In the genomic region with DNA sequence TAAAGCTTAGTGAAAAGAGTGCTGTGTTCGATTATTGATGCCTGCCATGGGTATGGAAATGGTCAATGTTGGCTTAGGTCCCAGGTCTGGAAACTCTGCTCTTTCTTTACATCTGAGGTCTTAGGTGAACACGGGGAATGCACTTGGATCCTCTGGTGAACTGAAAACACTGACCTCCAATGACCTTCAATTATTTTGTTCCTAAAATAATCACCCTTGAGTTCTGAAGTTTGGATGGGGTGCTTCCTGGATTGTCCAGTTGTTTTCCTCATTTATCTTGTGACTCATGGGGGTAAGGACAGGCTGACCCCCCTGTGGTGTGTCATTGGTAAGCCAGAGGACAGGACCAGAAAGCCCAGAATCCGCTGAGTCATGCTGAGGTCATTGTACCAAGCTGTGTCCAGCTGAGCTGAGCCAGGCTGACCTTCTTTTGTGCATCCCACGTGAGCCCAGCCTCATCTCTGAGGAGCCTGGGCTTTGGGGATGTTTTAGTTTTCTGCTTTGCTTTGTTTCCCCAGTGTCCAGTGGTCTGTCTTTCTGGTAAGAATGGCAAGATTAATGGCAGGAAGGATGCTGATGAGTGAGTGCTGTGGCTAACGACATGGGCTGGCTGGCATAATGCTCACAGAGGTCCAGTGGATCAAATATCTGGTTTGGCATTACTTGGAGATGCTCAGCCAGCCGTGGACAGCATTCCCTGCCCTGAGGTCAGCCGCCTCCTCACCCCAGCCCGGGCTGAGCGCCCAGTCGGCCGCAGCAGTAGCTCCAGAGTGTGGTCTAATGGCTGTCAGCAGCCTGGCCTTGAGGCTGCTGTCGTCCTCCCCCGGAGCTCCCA, we compare ENCODE assay signal across 8 cellular contexts. TPM values are rescaled to one million over a fixed set of nuclear protein-coding genes. Genes with fewer than 3 reads are reported as not detected.
DNase-seq lines count a peak whose midpoint lies in the region; ATAC-seq and TF ChIP-seq lines count a peak whose summit lies in the region.

No MANE protein-coding gene starts in this region.

- peaks cover 16% of the 10 kb centered on the region for H3K4me1 Mint-ChIP-seq in activated CD8-positive, alpha-beta memory T cell treated with anti-CD3 and anti-CD28 coated beads, Interleukin-2, amount 10 ng/mL, durations not matched to agents 7 days and 5 days

- DNase-seq in activated CD8-positive, alpha-beta memory T cell treated with anti-CD3 and anti-CD28 coated beads for 24 hours, result peak; percentile 38
- no peak for DNase-seq in activated CD8-positive, alpha-beta memory T cell treated with anti-CD3 and anti-CD28 coated beads, Interleukin-2, amount 10 ng/mL, durations not matched to agents 7 days and 5 days
- DNase-seq in astrocyte of the spinal cord (ENCODE audit: low read depth, low spot score) (peak; percentile 95), hippocampal formation (lab: John Stamatoyannopoulos, UW) (peak; percentile 76 to 83), skeletal muscle cell (ENCODE audit: low read depth) (peak; percentile 90), DMS114 treated with DMSO at 0.1 percent for 48 hours (lab: John Stamatoyannopoulos, UW; ENCODE audit: unreplicated experiment) (no peak), HuH-7.5 (ENCODE audit: low spot score) (no peak)

- no peaks in the 10 kb centered on the region for H3K9me3 Mint-ChIP-seq in activated CD8-positive, alpha-beta memory T cell treated with anti-CD3 and anti-CD28 coated beads, Interleukin-2, amount 10 ng/mL, durations not matched to agents 7 days and 5 days (ENCODE audit: low read depth)

- no peaks in the 10 kb centered on the region for H3K27me3 Mint-ChIP-seq in activated CD8-positive, alpha-beta memory T cell treated with anti-CD3 and anti-CD28 coated beads, Interleukin-2, amount 10 ng/mL, durations not matched to agents 7 days and 5 days

- H3K27ac Mint-ChIP-seq in activated CD8-positive, alpha-beta memory T cell treated with anti-CD3 and anti-CD28 coated beads, Interleukin-2, amount 10 ng/mL, durations not matched to agents 7 days and 5 days, result no peak overlapping the region

- H3K4me3 ChIP-seq in astrocyte of the spinal cord (ENCODE audit: low read depth, low read length), result no peak overlapping the region
- H3K4me3 ChIP-seq in skeletal muscle cell (ENCODE audit: low read depth, low read length), result no peak overlapping the region

- CTCF ChIA-PET in activated CD8-positive, alpha-beta memory T cell treated with anti-CD3 and anti-CD28 coated beads, Interleukin-2, amount 10 ng/mL, durations not matched to agents 7 days and 5 days (lab: Charles Lee), result interaction anchor here (1.5 kb wide), 1 partner anchor 163 kb away, joined by 5 read pairs; no protein-coding TSS in a partner anchor

- TF ChIP-seq CTCF in astrocyte of the spinal cord (IDR thresholded peaks at IDR 0.05; ENCODE audit: low read depth, low read length), result no peak

- no peak overlapping the region for H3K4me3 Mint-ChIP-seq in activated CD8-positive, alpha-beta memory T cell treated with anti-CD3 and anti-CD28 coated beads, Interleukin-2, amount 10 ng/mL, durations not matched to agents 7 days and 5 days

- no peak for ATAC-seq in activated CD8-positive, alpha-beta memory T cell treated with anti-CD3 and anti-CD28 coated beads, Interleukin-2, amount 10 ng/mL, durations not matched to agents 7 days and 5 days
- ATAC-seq in HG02678 (IDR thresholded peaks at IDR 0.05; ENCODE audit: unreplicated experiment), result no peak

- H3K36me3 Mint-ChIP-seq in activated CD8-positive, alpha-beta memory T cell treated with anti-CD3 and anti-CD28 coated beads, Interleukin-2, amount 10 ng/mL, durations not matched to agents 7 days and 5 days, result peaks cover 16% of the 10 kb centered on the region

- in situ Hi-C loops in astrocyte of the spinal cord (cut with HindIII; ENCODE audit: low sequenced_read_pairs), result no loop called here

RNA-seq across cellular contexts. Expression of gene AMPD3, which starts 35.6 kb away (rescaled TPM):
- total RNA-seq in activated CD8-positive, alpha-beta memory T cell treated with anti-CD3 and anti-CD28 coated beads, Interleukin-2, amount 10 ng/mL, durations not matched to agents 7 days and 5 days, result 10 to 100 TPM in 1 of 2 experiments, 1 to 10 TPM in 1; 8.8 to 13.4 TPM

RNA-seq across cellular contexts. Expression of gene RNF141, which starts 50.4 kb away (rescaled TPM):
- total RNA-seq in activated CD8-positive, alpha-beta memory T cell treated with anti-CD3 and anti-CD28 coated beads, Interleukin-2, amount 10 ng/mL, durations not matched to agents 7 days and 5 days, result 10 to 100 TPM in 1 of 2 experiments, 1 to 10 TPM in 1; 9.4 to 10.1 TPM

Comparison
In these comparisons a context has a peak if more than half of its experiments do, and no peak if none do; other contexts are left out.
1. DNase-seq: peak in activated CD8-positive, alpha-beta memory T cell treated with anti-CD3 and anti-CD28 coated beads for 24 hours (single experiment), astrocyte of the spinal cord (single experiment), hippocampal formation (2 of 2) and skeletal muscle cell (single experiment); none in activated CD8-positive, alpha-beta memory T cell treated with anti-CD3 and anti-CD28 coated beads, Interleukin-2, amount 10 ng/mL, durations not matched to agents 7 days and 5 days (single experiment), DMS114 treated with DMSO at 0.1 percent for 48 hours (single experiment) and HuH-7.5 (single experiment).